Comparison of ENCODE assay signal across 8 cellular contexts in the genomic region with DNA sequence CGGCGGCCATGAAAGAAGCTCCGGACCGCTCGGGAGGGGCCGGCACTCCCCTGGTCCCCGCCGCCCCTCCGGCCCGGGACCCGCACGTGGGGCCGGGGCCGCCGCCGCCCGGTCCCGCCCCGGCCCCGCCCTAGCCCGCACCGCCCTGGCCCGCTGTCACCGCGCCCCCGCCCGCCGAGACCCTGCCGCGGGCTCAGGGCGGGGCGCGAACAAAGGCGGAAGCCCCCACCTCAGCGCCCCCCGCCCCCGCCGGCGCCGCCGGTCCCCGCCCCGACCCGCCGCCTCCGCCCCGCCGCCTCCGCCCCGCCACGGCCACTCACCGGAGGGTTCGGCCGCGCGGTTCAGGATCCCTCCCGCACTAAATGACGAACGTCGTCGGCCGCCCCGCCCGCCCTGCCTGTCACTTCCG. TPM values are rescaled to one million over a fixed set of nuclear protein-coding genes. Genes with fewer than 3 reads are reported as not detected.
A peak's percentile ranks its signal among the peaks of the same experiment; 100 is the strongest.
DNase-seq lines count a peak whose midpoint lies in the region; ATAC-seq and TF ChIP-seq lines count a peak whose summit lies in the region.

A gene (minus strand): TSS at position 360 of the 409 bp plus-strand sequence. CDS start 1,407 bp downstream, outside the sequence.

- peak within 1 kb of the TSS; percentile 100 for H3K9ac ChIP-seq in SK-N-MC (ENCODE audit: insufficient read length)
- peak within 1 kb of the TSS; percentile 100 for H3K9ac ChIP-seq in neuronal stem cell (ENCODE audit: low read depth, low read length, poor library complexity)

- no peaks in the 10 kb centered on the region for H3K27me3 ChIP-seq in neuronal stem cell (ENCODE audit: control insufficient read depth in 3 of 3, insufficient read depth in 3 of 3, low read depth in 1 of 3, low read length in 3 of 3)

- H3K4ac ChIP-seq in neuronal stem cell (ENCODE audit: low read length): peak within 1 kb of the TSS; percentile 100

- peak within 1 kb of the TSS; percentile 100 for H4K8ac ChIP-seq in neuronal stem cell (ENCODE audit: low read depth, low read length)

- peak within 1 kb of the TSS; percentile 100 for H2AK5ac ChIP-seq in neuronal stem cell (ENCODE audit: low read depth, low read length)

- peak within 1 kb of the TSS; percentile 94 for H2BK5ac ChIP-seq in neuronal stem cell (ENCODE audit: low read length)

- peaks cover 25% of the 10 kb centered on the region for H3K79me1 ChIP-seq in neuronal stem cell (ENCODE audit: low read depth, low read length)

- H3K36me3 ChIP-seq in SK-N-MC (ENCODE audit: insufficient read depth, low read length) (peaks cover 29% of the 10 kb centered on the region), neuronal stem cell (replicated peaks in 1 of 2; ENCODE audit: control insufficient read depth in 2 of 2, insufficient read depth in 2 of 2, low read length in 2 of 2) (peaks cover 17 to 42% of the 10 kb centered on the region in 2 donors)

- DNase-seq in GM12865 (ENCODE audit: low read depth) (no peak), SK-N-MC (ENCODE audit: low read depth, low spot score) (no peak), fibroblast of mammary gland (ENCODE audit: low read depth) (peak; percentile 4), neuronal stem cell (ENCODE audit: low spot score) (no peak), ACHN (no peak), AG08396 (ENCODE audit: low spot score) (no peak)

- H3K23ac ChIP-seq in neuronal stem cell (ENCODE audit: low read depth, low read length, poor library complexity): peak within 1 kb of the TSS; percentile 99

- WGBS in neuronal stem cell (ENCODE audit: extremely low coverage in 2 of 2, insufficient read length in 2 of 2, insufficient replicate concordance in 1 of 2), 2 donors: no CpG with 5 or more reads among the region's 65 CpGs

- peak within 1 kb of the TSS; percentile 87 for H2AFZ ChIP-seq in neuronal stem cell (ENCODE audit: low read length)

- H2BK12ac ChIP-seq in neuronal stem cell (ENCODE audit: low read length): peak within 1 kb of the TSS; percentile 30

- TF ChIP-seq CTCF in GM12865 (IDR thresholded peaks at IDR 0.05; ENCODE audit: insufficient read depth, low read depth, low read length, missing control alignments): no peak
- no peak for TF ChIP-seq CTCF in fibroblast of mammary gland (conservative IDR thresholded peaks at IDR 0.05; ENCODE audit: control insufficient read depth, insufficient read depth, low read depth, low read length)

- peak within 1 kb of the TSS; percentile 90 for H3K4me2 ChIP-seq in neuronal stem cell (ENCODE audit: insufficient read depth, low read length, poor library complexity, severe bottlenecking)

- H4K91ac ChIP-seq in neuronal stem cell (ENCODE audit: low read depth, low read length, poor library complexity): peak within 1 kb of the TSS; percentile 99

- peak within 1 kb of the TSS; percentile 95 for H2BK15ac ChIP-seq in neuronal stem cell (ENCODE audit: low read length)

- in situ Hi-C loops in ACHN (cut with HindIII; ENCODE audit: low pct_ligation_motif_present, low pct_unique_long_range_greater_than_20kb, low sequenced_read_pairs): no loop called here

- H3K14ac ChIP-seq in neuronal stem cell (ENCODE audit: low read length): peak within 1 kb of the TSS; percentile 100

- H3K27ac ChIP-seq in SK-N-MC (peak within 1 kb of the TSS; percentile 99), neuronal stem cell (replicated peaks; ENCODE audit: low read length) (peak within 1 kb of the TSS; percentile 76)

- H3K9me3 ChIP-seq in SK-N-MC (ENCODE audit: low read depth, low read length) (no peaks in the 10 kb centered on the region), neuronal stem cell (replicated peaks in 1 of 2; ENCODE audit: control insufficient read depth in 2 of 2, insufficient read depth in 1 of 2, low read depth in 1 of 2, low read length in 2 of 2) (peaks cover 0 to 1% of the 10 kb centered on the region in 2 donors)

- H3K4me3 ChIP-seq in GM12865 (ENCODE audit: low read depth, low read length): peak within 1 kb of the TSS; percentile 99
- peak within 1 kb of the TSS; percentile 99 for H3K4me3 ChIP-seq in SK-N-MC
- peak within 1 kb of the TSS; percentile 76 for H3K4me3 ChIP-seq in fibroblast of mammary gland (ENCODE audit: control insufficient read depth, low read depth, low read length)
- H3K4me3 ChIP-seq in neuronal stem cell (ENCODE audit: low read length in 2 of 2): peak within 1 kb of the TSS; percentile 94 to 95

- no peak within 1 kb of the TSS for H2BK120ac ChIP-seq in neuronal stem cell (ENCODE audit: low read depth, low read length)

- ATAC-seq in HG02588 (IDR thresholded peaks at IDR 0.05; ENCODE audit: unreplicated experiment) (peak; percentile 19), HG02852 (IDR thresholded peaks at IDR 0.05; ENCODE audit: unreplicated experiment) (no peak)

- H3K18ac ChIP-seq in neuronal stem cell (ENCODE audit: low read length): peak within 1 kb of the TSS; percentile 100

- peaks cover 17 to 20% of the 10 kb centered on the region in 2 donors for H3K4me1 ChIP-seq in neuronal stem cell (ENCODE audit: control insufficient read depth in 2 of 2, insufficient read depth in 1 of 2, low read depth in 1 of 2, low read length in 2 of 2)

RNA-seq across cellular contexts. Expression of the gene that starts here (rescaled TPM):
- 124 TPM for polyA plus RNA-seq in neuronal stem cell (2013, experiment 1 of 2)
- polyA plus RNA-seq in neuronal stem cell (2013, experiment 2 of 2): 118 TPM
